In genomic region chr1:7355646-7356045, GRCh38 we compare ENCODE assay signal across 10 cellular contexts.
"Had no signal": no experiment of that assay in that cellular context is flagged by ENCODE, and none has a peak within 500 bp of the region (broad histone marks: within the 10 kb centered on the region; RNA-seq: fewer than 3 reads in every experiment).

No MANE protein-coding gene starts in this region.

- H3K4me2 ChIP-seq: GM23338 had no signal

- ATAC-seq: GM23338 had no signal

- H3K27ac ChIP-seq: GM23248 had no signal

- H3K9ac ChIP-seq: GM23248 had no signal

- DNase-seq: GM23248, GOT3, H7, H9, HCEC 1CT, HFFc6 had no signal

- FAIRE-seq: H1, H54 had no signal

- H3K36me3 ChIP-seq: HAP-1 had no signal

- H3K4me3 ChIP-seq: GM23248, GM23338, HAP-1 had no signal

- H3K4me1 ChIP-seq: HAP-1 had no signal

- H3K9me3 ChIP-seq: HAP-1 had no signal

- H2AFZ ChIP-seq: GM23248, GM23338 had no signal
